25 cellular contexts compared by ENCODE assay signal in the genomic region with DNA sequence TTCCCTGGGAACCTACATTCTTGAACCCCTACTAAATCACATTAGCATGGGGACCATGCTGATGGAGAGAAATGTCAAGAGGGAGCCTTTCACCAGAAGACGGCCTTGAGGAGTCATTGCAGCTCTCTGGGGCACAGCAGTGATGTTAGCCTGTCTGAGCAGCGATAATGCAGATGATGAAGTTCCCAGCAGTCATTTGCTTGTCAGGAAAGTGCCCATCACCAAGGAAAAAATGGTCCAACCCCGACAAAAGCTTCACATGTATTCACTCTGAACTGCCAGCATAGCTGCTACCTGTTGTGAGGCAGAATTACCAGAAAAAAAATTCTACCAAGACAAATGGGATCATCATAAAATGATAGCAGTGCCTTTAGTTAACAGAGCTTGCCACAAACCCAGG.
"Had no signal": no experiment of that assay in that cellular context is flagged by ENCODE, and none has a peak within 500 bp of the region (broad histone marks: within the 10 kb centered on the region; RNA-seq: fewer than 3 reads in every experiment).

No MANE protein-coding gene starts in this region.

- H3K36me3 ChIP-seq: neural progenitor cell, ovary, right lobe of liver, sigmoid colon, thyroid gland, tibial nerve, upper lobe of left lung, vagina had no signal

- H2AFZ ChIP-seq: neural progenitor cell, parathyroid adenoma had no signal

- H3K27ac ChIP-seq: neural progenitor cell, ovary, parathyroid adenoma, psoas muscle, right lobe of liver, sigmoid colon, stomach, thoracic aorta, thyroid gland, tibial nerve, upper lobe of left lung, vagina had no signal

- FAIRE-seq: small intestine had no signal

- H3K9ac ChIP-seq: neural progenitor cell, parathyroid adenoma had no signal

- H3K79me2 ChIP-seq: parathyroid adenoma had no signal

- H3K9me3 ChIP-seq: ovary, psoas muscle, right lobe of liver, sigmoid colon, stomach, thoracic aorta, thyroid gland, tibial nerve, upper lobe of left lung, vagina had no signal

- DNase-seq: naive thymus-derived CD8-positive, alpha-beta T cell; nephron progenitor cell; occipital lobe; ovary; posterior cingulate gyrus; psoas muscle; right cardiac atrium; right lobe of liver; sigmoid colon; stimulated activated CD4-positive, alpha-beta T cell treated with anti-CD3 and anti-CD28 coated beads, Interleukin-15, amount 100 ng/mL, for 24 hours; stimulated activated CD4-positive, alpha-beta T cell treated with anti-CD3 and anti-CD28 coated beads, Interleukin-2, amount 100 ng/mL, for 24 hours; stimulated activated CD4-positive, alpha-beta T cell treated with anti-CD3 and anti-CD28 coated beads, Interleukin-2, amount 100 ng/mL, for 48 hours; stimulated activated CD4-positive, alpha-beta T cell treated with anti-CD3 and anti-CD28 coated beads, Interleukin-4, amount 100 ng/mL, for 24 hours; stimulated activated naive B cell treated with anti-CD40 and anti-IgM and Interleukin-4, amounts not matched to agents 10 μg/mL and 1 μg/mL and 100 μg/mL, for 72 hours; stimulated activated naive CD4-positive, alpha-beta T cell treated with Interleukin-2 at 50 U/mL for 16 hours; stomach; trophoblast cell; upper lobe of left lung had no signal

- H3K4me2 ChIP-seq: neural progenitor cell had no signal

- H3K27me3 ChIP-seq: neural progenitor cell, ovary, right lobe of liver, sigmoid colon, stomach, thyroid gland, tibial nerve, upper lobe of left lung, vagina had no signal

- H3K4me3 ChIP-seq: neural progenitor cell, ovary, psoas muscle, right lobe of liver, sigmoid colon, stomach, thoracic aorta, thyroid gland, tibial nerve, upper lobe of left lung, vagina had no signal
